ENCODE assay signal across 16 cellular contexts in the genomic region with DNA sequence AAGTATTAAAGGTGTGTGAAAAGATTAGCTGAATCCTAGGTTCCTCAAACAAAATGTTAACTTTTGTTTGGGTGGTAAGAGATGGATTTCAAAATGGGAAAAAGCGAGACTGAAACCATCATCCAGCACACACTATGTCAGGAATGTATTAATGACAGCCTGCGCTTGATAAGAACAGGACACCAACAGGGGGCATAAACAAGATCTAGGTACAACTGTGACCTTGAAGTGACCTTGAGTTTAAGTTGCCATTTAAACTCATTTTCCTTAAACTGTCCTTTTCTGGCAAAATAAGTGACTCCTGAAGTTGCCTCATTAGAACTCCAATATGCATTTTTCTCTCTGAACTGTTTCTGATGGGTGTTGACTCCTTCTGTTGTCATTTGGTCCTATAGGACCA. TPM values are rescaled to one million over a fixed set of nuclear protein-coding genes. Genes with fewer than 3 reads are reported as not detected.
A peak's percentile ranks its signal among the peaks of the same experiment; 100 is the strongest.
DNase-seq lines count a peak whose midpoint lies in the region; ATAC-seq and TF ChIP-seq lines count a peak whose summit lies in the region.
"Had no signal": no experiment of that assay in that cellular context is flagged by ENCODE, and none has a peak within 500 bp of the region (broad histone marks: within the 10 kb centered on the region; RNA-seq: fewer than 3 reads in every experiment).

No MANE protein-coding gene starts in this region.

- H3K9ac ChIP-seq in mesendoderm (ENCODE audit: low read length): no peak overlapping the region
- H3K9ac ChIP-seq: SK-N-SH had no signal

- peak overlapping the region; percentile 64 to 85 (median 84) for H3K4me3 Mint-ChIP-seq in CD4-positive, CD25-positive, alpha-beta regulatory T cell
- peak overlapping the region; percentile 44 to 80 (median 68) for H3K4me3 Mint-ChIP-seq in CD8-positive, alpha-beta memory T cell
- peak overlapping the region; percentile 92 for H3K4me3 Mint-ChIP-seq in activated T-helper 17 cell treated with anti-CD3 and anti-CD28 coated beads, Interleukin-2, amount 50 U/mL, for 72 hours
- H3K4me3 Mint-ChIP-seq in immature natural killer cell: peak overlapping the region; percentile 77 to 91 (median 86)
- H3K4me3 Mint-ChIP-seq: nephron had no signal

- no peak overlapping the region for H3K18ac ChIP-seq in mesendoderm (ENCODE audit: low read length)

- ATAC-seq in CD4-positive, CD25-positive, alpha-beta regulatory T cell (ENCODE audit: low read depth in 2 of 2): no peak
- ATAC-seq in activated T-helper 17 cell treated with anti-CD3 and anti-CD28 coated beads, Interleukin-2, amount 50 U/mL, for 72 hours (replicated peaks): no peak
- ATAC-seq in right lobe of liver: no peak

- H3K4ac ChIP-seq in mesendoderm (ENCODE audit: low read depth, low read length): no peak overlapping the region

- TF ChIP-seq POLR2A in right lobe of liver (IDR thresholded peaks at IDR 0.05): no peak

- H3K4me3 ChIP-seq in CD4-positive, CD25-positive, alpha-beta regulatory T cell (ENCODE audit: low read depth, low read length): peak overlapping the region; percentile 88
- H3K4me3 ChIP-seq in CD8-positive, alpha-beta memory T cell (ENCODE audit: low read length): peak overlapping the region; percentile 10
- H3K4me3 ChIP-seq in mesendoderm (ENCODE audit: low read length) (no peak overlapping the region), H7 (ENCODE audit: insufficient read depth, low read depth, low read length) (no peak overlapping the region), right lobe of liver (no peak overlapping the region)
- H3K4me3 ChIP-seq: heart left ventricle, thoracic aorta had no signal

- H3K4me1 ChIP-seq in CD4-positive, CD25-positive, alpha-beta regulatory T cell (ENCODE audit: control insufficient read depth, insufficient read depth, low read length, poor library complexity, severe bottlenecking): peaks cover 97% of the 10 kb centered on the region
- peaks cover 89% of the 10 kb centered on the region for H3K4me1 ChIP-seq in CD8-positive, alpha-beta memory T cell (ENCODE audit: insufficient read depth, low read length)
- no peaks in the 10 kb centered on the region for H3K4me1 ChIP-seq in mesendoderm (ENCODE audit: control insufficient read depth, low read depth, low read length)
- H3K4me1 ChIP-seq in right lobe of liver: no peaks in the 10 kb centered on the region

- H3K4me2 ChIP-seq in mesendoderm (ENCODE audit: low read length): no peak overlapping the region
- H3K4me2 ChIP-seq: SK-N-SH had no signal

- intact Hi-C loops in right lobe of liver (cut with DNase I): no loop called here

- TF ChIP-seq CTCF in right lobe of liver (IDR thresholded peaks at IDR 0.05) (no peak), GM10248 (IDR thresholded peaks at IDR 0.05; ENCODE audit: control extremely low read depth, extremely low read depth, low read depth, missing control alignments) (no peak)

- peak overlapping the region; percentile 98 to 99 (median 98) for H3K27ac Mint-ChIP-seq in CD4-positive, CD25-positive, alpha-beta regulatory T cell
- H3K27ac Mint-ChIP-seq in CD8-positive, alpha-beta memory T cell: peak overlapping the region; percentile 97 to 100 (median 99)
- peak overlapping the region; percentile 95 for H3K27ac Mint-ChIP-seq in activated T-helper 17 cell treated with anti-CD3 and anti-CD28 coated beads, Interleukin-2, amount 50 U/mL, for 72 hours
- peak overlapping the region; percentile 92 to 98 (median 97) for H3K27ac Mint-ChIP-seq in immature natural killer cell
- H3K27ac Mint-ChIP-seq: nephron had no signal

- H3K9me3 Mint-ChIP-seq in CD4-positive, CD25-positive, alpha-beta regulatory T cell: no peaks in the 10 kb centered on the region
- no peaks in the 10 kb centered on the region for H3K9me3 Mint-ChIP-seq in CD8-positive, alpha-beta memory T cell
- H3K9me3 Mint-ChIP-seq in activated T-helper 17 cell treated with anti-CD3 and anti-CD28 coated beads, Interleukin-2, amount 50 U/mL, for 72 hours: no peaks in the 10 kb centered on the region
- no peaks in the 10 kb centered on the region for H3K9me3 Mint-ChIP-seq in immature natural killer cell
- H3K9me3 Mint-ChIP-seq: nephron had no signal

- H3K27ac ChIP-seq in CD4-positive, CD25-positive, alpha-beta regulatory T cell (ENCODE audit: insufficient read depth, low read length, poor library complexity, severe bottlenecking): peak overlapping the region; percentile 95
- peak overlapping the region; percentile 52 for H3K27ac ChIP-seq in CD8-positive, alpha-beta memory T cell (ENCODE audit: low read depth, low read length)
- no peak overlapping the region for H3K27ac ChIP-seq in mesendoderm (ENCODE audit: low read depth, low read length)
- peak overlapping the region in 1 of 3 donors; percentile 10 for H3K27ac ChIP-seq in right lobe of liver
- H3K27ac ChIP-seq: thoracic aorta had no signal

- no peaks in the 10 kb centered on the region for H3K79me1 ChIP-seq in mesendoderm (ENCODE audit: low read length)

- H3K36me3 Mint-ChIP-seq in CD4-positive, CD25-positive, alpha-beta regulatory T cell: peaks cover 30% of the 10 kb centered on the region
- peaks cover 7 to 49% (median 20%) of the 10 kb centered on the region in 3 donors for H3K36me3 Mint-ChIP-seq in CD8-positive, alpha-beta memory T cell
- peaks cover 83% of the 10 kb centered on the region for H3K36me3 Mint-ChIP-seq in activated T-helper 17 cell treated with anti-CD3 and anti-CD28 coated beads, Interleukin-2, amount 50 U/mL, for 72 hours (ENCODE audit: low read depth)
- peaks cover 0 to 19% (median 11%) of the 10 kb centered on the region in 3 donors for H3K36me3 Mint-ChIP-seq in immature natural killer cell

- H3K9me3 ChIP-seq in CD4-positive, CD25-positive, alpha-beta regulatory T cell (ENCODE audit: control insufficient read depth in 2 of 2, low read length in 2 of 2): no peaks in the 10 kb centered on the region
- H3K9me3 ChIP-seq in CD8-positive, alpha-beta memory T cell (ENCODE audit: low read length): no peaks in the 10 kb centered on the region
- no peaks in the 10 kb centered on the region for H3K9me3 ChIP-seq in right lobe of liver
- H3K9me3 ChIP-seq: heart left ventricle, SK-N-SH, thoracic aorta had no signal

- POLR2A ChIA-PET in CD8-positive, alpha-beta memory T cell (lab: Charles Lee): interaction anchor here (0.5 to 3.1 kb wide), 7 partner anchors 8 to 49 kb away, joined by 3 to 15 read pairs (median 6); no protein-coding TSS in a partner anchor
- POLR2A ChIA-PET in GM10248 (lab: Yijun Ruan, JAX): no interaction called here

- no peak overlapping the region for H2BK120ac ChIP-seq in mesendoderm (ENCODE audit: low read depth, low read length)

- H4K8ac ChIP-seq in mesendoderm (ENCODE audit: low read depth, low read length): no peak overlapping the region

- H4K5ac ChIP-seq in mesendoderm (ENCODE audit: low read length): no peak overlapping the region

- no peak overlapping the region for H2AK5ac ChIP-seq in mesendoderm (ENCODE audit: low read length)

- peaks cover 44 to 93% (median 75%) of the 10 kb centered on the region in 4 donors for H3K4me1 Mint-ChIP-seq in CD4-positive, CD25-positive, alpha-beta regulatory T cell
- H3K4me1 Mint-ChIP-seq in CD8-positive, alpha-beta memory T cell: peaks cover 89 to 94% (median 94%) of the 10 kb centered on the region in 3 donors
- peaks cover 69% of the 10 kb centered on the region for H3K4me1 Mint-ChIP-seq in activated T-helper 17 cell treated with anti-CD3 and anti-CD28 coated beads, Interleukin-2, amount 50 U/mL, for 72 hours
- H3K4me1 Mint-ChIP-seq in immature natural killer cell: peaks cover 60 to 94% of the 10 kb centered on the region in 2 donors
- H3K4me1 Mint-ChIP-seq: nephron had no signal

- H3K27me3 Mint-ChIP-seq in CD4-positive, CD25-positive, alpha-beta regulatory T cell: no peaks in the 10 kb centered on the region
- H3K27me3 Mint-ChIP-seq in CD8-positive, alpha-beta memory T cell: no peaks in the 10 kb centered on the region
- no peaks in the 10 kb centered on the region for H3K27me3 Mint-ChIP-seq in activated T-helper 17 cell treated with anti-CD3 and anti-CD28 coated beads, Interleukin-2, amount 50 U/mL, for 72 hours
- peaks cover 0 to 35% (median 31%) of the 10 kb centered on the region in 3 donors for H3K27me3 Mint-ChIP-seq in immature natural killer cell (ENCODE audit: low read depth in 3 of 3)

- WGBS in mesendoderm (ENCODE audit: extremely low coverage, insufficient coverage, low lambda C conversion rate): no CpG with 5 or more reads among the region's 2 CpGs
- 74% methylated on average over 2 of the region's 2 CpGs for WGBS in right lobe of liver (ENCODE audit: insufficient coverage, low coverage, low lambda C conversion rate, missing lambda C conversion rate)

- no peak overlapping the region for H2BK5ac ChIP-seq in mesendoderm (ENCODE audit: low read length)

- CTCF ChIA-PET in CD8-positive, alpha-beta memory T cell (lab: Charles Lee): interaction anchor here (1.2 to 2.6 kb wide), 7 partner anchors 9 to 58 kb away, joined by 3 to 12 read pairs (median 4); a partner anchor contains a TSS
- CTCF ChIA-PET in GM10248 (lab: Yijun Ruan, JAX): interaction anchor here (1.4 kb wide), 1 partner anchor 17 kb away, joined by 3 read pairs; no protein-coding TSS in a partner anchor

- no peak for DNase-seq in CD4-positive, CD25-positive, alpha-beta regulatory T cell
- DNase-seq in CD8-positive, alpha-beta memory T cell: no peak
- DNase-seq in immature natural killer cell: no peak
- no peak for DNase-seq in mesendoderm
- DNase-seq in H7: no peak
- no peak for DNase-seq in right lobe of liver
- no peak for DNase-seq in GM10248 (ENCODE audit: extremely low spot score)
- DNase-seq: GOT3, heart left ventricle, NCI-H1048, NCI-H2107, posterior cingulate gyrus, SK-N-SH had no signal

- no peaks in the 10 kb centered on the region for H3K27me3 ChIP-seq in CD4-positive, CD25-positive, alpha-beta regulatory T cell (ENCODE audit: control insufficient read depth, insufficient read depth, low read length)
- no peaks in the 10 kb centered on the region for H3K27me3 ChIP-seq in CD8-positive, alpha-beta memory T cell (ENCODE audit: insufficient read depth, low read length, poor library complexity, severe bottlenecking)
- H3K27me3 ChIP-seq in mesendoderm (ENCODE audit: insufficient read depth, low read length, poor library complexity): no peaks in the 10 kb centered on the region
- no peaks in the 10 kb centered on the region for H3K27me3 ChIP-seq in H7 (ENCODE audit: control insufficient read depth, insufficient read depth, low read length)
- no peaks in the 10 kb centered on the region for H3K27me3 ChIP-seq in right lobe of liver
- H3K27me3 ChIP-seq: heart left ventricle had no signal

- no peak overlapping the region for H3K23ac ChIP-seq in mesendoderm (ENCODE audit: low read length)

- H2BK15ac ChIP-seq in mesendoderm (replicated peaks; ENCODE audit: low read depth): no peak overlapping the region

- no peaks in the 10 kb centered on the region for H3K79me2 ChIP-seq in mesendoderm (ENCODE audit: control insufficient read depth, insufficient read depth, low read length)

- H3K36me3 ChIP-seq in CD4-positive, CD25-positive, alpha-beta regulatory T cell (ENCODE audit: control insufficient read depth, insufficient read depth, low read length): no peaks in the 10 kb centered on the region
- no peaks in the 10 kb centered on the region for H3K36me3 ChIP-seq in CD8-positive, alpha-beta memory T cell (ENCODE audit: insufficient read depth, low read length)
- H3K36me3 ChIP-seq in mesendoderm (ENCODE audit: control insufficient read depth, insufficient read depth, low read length) (no peaks in the 10 kb centered on the region), H7 (replicated peaks; ENCODE audit: control insufficient read depth, insufficient read depth, low read length) (no peaks in the 10 kb centered on the region), right lobe of liver (no peaks in the 10 kb centered on the region)
- H3K36me3 ChIP-seq: heart left ventricle, thoracic aorta had no signal

- H3K56ac ChIP-seq in mesendoderm (ENCODE audit: low read length): no peak overlapping the region

RNA-seq across cellular contexts. Expression of a gene that starts 17.1 kb away (rescaled TPM):
- total RNA-seq in CD4-positive, CD25-positive, alpha-beta regulatory T cell: 457 TPM
- polyA plus RNA-seq in CD4-positive, CD25-positive, alpha-beta regulatory T cell: 100 to 1,000 TPM; 194 to 221 (median 199) TPM
- total RNA-seq in CD8-positive, alpha-beta memory T cell: 100 to 1,000 TPM; 165 to 166 TPM
- polyA plus RNA-seq in CD8-positive, alpha-beta memory T cell: 369 TPM
- 100 to 1,000 TPM; 127 to 148 TPM for total RNA-seq in activated T-helper 17 cell treated with anti-CD3 and anti-CD28 coated beads, Interleukin-2, amount 50 U/mL, for 72 hours
- polyA plus RNA-seq in immature natural killer cell: 100 to 1,000 TPM; 231 to 451 (median 335) TPM
- polyA plus RNA-seq in mesendoderm (2013, experiment 1 of 2): 9.3 TPM
- polyA plus RNA-seq in mesendoderm (2013, experiment 2 of 2): 7.0 TPM
- 6.3 and 14.9 TPM in 2 replicates for total RNA-seq in H7 (2014; rRNA removed; shearing (Covaris generic))
- 10 to 100 TPM in 2 of 6 experiments, 1 to 10 TPM in 4; 5.0 to 12.1 (median 8.8) TPM for total RNA-seq in right lobe of liver

RNA-seq across cellular contexts. Expression of a gene that starts 57.3 kb away (rescaled TPM):
- 2.1 TPM for total RNA-seq in CD4-positive, CD25-positive, alpha-beta regulatory T cell
- polyA plus RNA-seq in CD4-positive, CD25-positive, alpha-beta regulatory T cell: 1 to 10 TPM; 2.1 to 4.8 (median 3.5) TPM
- total RNA-seq in CD8-positive, alpha-beta memory T cell: 1 to 10 TPM; 1.7 to 1.9 TPM
- 6.5 TPM for polyA plus RNA-seq in CD8-positive, alpha-beta memory T cell
- 1 to 10 TPM in 1 of 2 donors, under 1 TPM in 1; 0.77 to 1.0 TPM for total RNA-seq in activated T-helper 17 cell treated with anti-CD3 and anti-CD28 coated beads, Interleukin-2, amount 50 U/mL, for 72 hours
- 1 to 10 TPM in 2 of 3 donors, under 1 TPM in 1; 0.91 to 2.9 (median 1.2) TPM for polyA plus RNA-seq in immature natural killer cell
- 9.9 TPM for polyA plus RNA-seq in mesendoderm (2013, experiment 1 of 2)
- polyA plus RNA-seq in mesendoderm (2013, experiment 2 of 2): 9.9 TPM
- total RNA-seq in H7 (2014; rRNA removed; shearing (Covaris generic)): 1.1 and 2.8 TPM in 2 replicates
- total RNA-seq in right lobe of liver: 1 to 10 TPM; 4.5 to 10.0 (median 6.7) TPM

Comparison
In these comparisons a context has a peak if more than half of its experiments do, and no peak if none do; other contexts are left out.
1. H3K4me3 ChIP-seq: peak in CD4-positive, CD25-positive, alpha-beta regulatory T cell (single experiment) and CD8-positive, alpha-beta memory T cell (single experiment); none in mesendoderm (single experiment), H7 (single experiment) and right lobe of liver (0 of 3).
2. Peak in every context shown above with its lines, with median percentiles within 50 percentile points of each other: H3K27ac Mint-ChIP-seq and H3K4me3 Mint-ChIP-seq.